10 cellular contexts compared by ENCODE assay signal in genomic region chr12:92553389-92553788, GRCh38.
DNase-seq lines count a peak whose midpoint lies in the region; ATAC-seq and TF ChIP-seq lines count a peak whose summit lies in the region.
"Had no signal": no experiment of that assay in that cellular context is flagged by ENCODE, and none has a peak within 500 bp of the region (broad histone marks: within the 10 kb centered on the region; RNA-seq: fewer than 3 reads in every experiment).

No MANE protein-coding gene starts in this region.

- POLR2A ChIA-PET in A673 (lab: Charles Lee; ENCODE audit: low non-redundant PET): no interaction called here

- no peaks in the 10 kb centered on the region for H3K36me3 ChIP-seq in A673 (ENCODE audit: insufficient read depth, low read length, poor library complexity, severe bottlenecking)
- H3K36me3 ChIP-seq: BLaER1 had no signal

- no peak overlapping the region for H3K27ac ChIP-seq in A673 (ENCODE audit: low read depth, low read length, poor library complexity, severe bottlenecking)
- H3K27ac ChIP-seq: BLaER1 had no signal

- CTCF ChIA-PET in A673 (lab: Charles Lee): no interaction called here

- ATAC-seq in HG03442 (IDR thresholded peaks at IDR 0.05; ENCODE audit: unreplicated experiment) (peak; percentile 23), GM19452 (IDR thresholded peaks at IDR 0.05; ENCODE audit: unreplicated experiment) (no peak)
- ATAC-seq in activated CD4-positive, CD25-positive, alpha-beta regulatory T cell treated with anti-CD3 and anti-CD28 coated beads, Interleukin-2, amount 50 U/mL, for 24 hours: no peak

- peak; percentile 22 for DNase-seq in COR-L47 (lab: John Stamatoyannopoulos, UW)
- peak; percentile 71 for DNase-seq in cerebellum (ENCODE audit: low spot score)
- peak; percentile 57 for DNase-seq in mucosa of gallbladder (ENCODE audit: low spot score)
- DNase-seq in NCI-H187 (lab: John Stamatoyannopoulos, UW): no peak
- DNase-seq in A673 (ENCODE audit: low spot score): no peak
- DNase-seq: KG1 had no signal

- BruUV-seq in A673 (replicated peaks; lab: Mats Ljungman, UMichigan): no TSS peak

- H3K27me3 ChIP-seq in A673 (replicated peaks; ENCODE audit: insufficient read depth, low read depth, low read length, poor library complexity): no peaks in the 10 kb centered on the region
- H3K27me3 ChIP-seq: BLaER1 had no signal

- no peaks in the 10 kb centered on the region for H3K4me1 ChIP-seq in A673 (ENCODE audit: insufficient read depth, low read length, poor library complexity, severe bottlenecking)

- intact Hi-C loops in A673 (cut with micrococcal nuclease; ENCODE audit: unreplicated experiment): no loop called here

- no peak for TF ChIP-seq CTCF in A673 (conservative IDR thresholded peaks at IDR 0.05; ENCODE audit: low read depth, low read length)

- H3K4me3 ChIP-seq in A673 (ENCODE audit: low read depth, low read length, poor library complexity, severe bottlenecking): no peak overlapping the region
- H3K4me3 ChIP-seq: BLaER1 had no signal

- no peaks in the 10 kb centered on the region for H3K9me3 ChIP-seq in A673 (ENCODE audit: low read depth, low read length, poor library complexity, severe bottlenecking)
- H3K9me3 ChIP-seq: BLaER1 had no signal

Comparison
In these comparisons a context has a peak if more than half of its experiments do, and no peak if none do; other contexts are left out.
1. DNase-seq: peak in COR-L47 (single experiment), cerebellum (single experiment) and mucosa of gallbladder (single experiment); none in NCI-H187 (0 of 2) and A673 (single experiment).